Comparison of ENCODE assay signal across 1 cellular context in genomic region chr19:49148784-49149651, GRCh38.
TF ChIP-seq lines count a peak whose summit lies in the region.

No MANE protein-coding gene starts in this region.

TF ChIP-seq in K562, 482 proteins besides CTCF, POLR2A, EP300 and RAD21 (continued from another document):
- TF ChIP-seq ZNF639 (CRISPR knock-in tag; conservative IDR thresholded peaks at IDR 0.05 in 1 of 2, IDR thresholded peaks at IDR 0.05 in 1 of 2) (0 out of 4 replicates have a peak, but pooled peaks of 1 of the 2 experiments have one; percentile 16), NR2F6 (CRISPR knock-in tag; IDR thresholded peaks at IDR 0.05) (no peak), NFIX (CRISPR knock-in tag; IDR thresholded peaks at IDR 0.05; ENCODE audit: low read depth) (no peak), ELF2 (CRISPR knock-in tag; IDR thresholded peaks at IDR 0.05) (0 out of 2 replicates have a peak, but pooled peaks have one; percentile 32), ZNF280B (CRISPR knock-in tag; IDR thresholded peaks at IDR 0.05) (no peak), KLF13 (tag; IDR thresholded peaks at IDR 0.05; ENCODE audit: borderline replicate concordance, low read depth) (0 out of 2 replicates have a peak, but pooled peaks have one; percentile 40)
- TF ChIP-seq, protein P1, sequence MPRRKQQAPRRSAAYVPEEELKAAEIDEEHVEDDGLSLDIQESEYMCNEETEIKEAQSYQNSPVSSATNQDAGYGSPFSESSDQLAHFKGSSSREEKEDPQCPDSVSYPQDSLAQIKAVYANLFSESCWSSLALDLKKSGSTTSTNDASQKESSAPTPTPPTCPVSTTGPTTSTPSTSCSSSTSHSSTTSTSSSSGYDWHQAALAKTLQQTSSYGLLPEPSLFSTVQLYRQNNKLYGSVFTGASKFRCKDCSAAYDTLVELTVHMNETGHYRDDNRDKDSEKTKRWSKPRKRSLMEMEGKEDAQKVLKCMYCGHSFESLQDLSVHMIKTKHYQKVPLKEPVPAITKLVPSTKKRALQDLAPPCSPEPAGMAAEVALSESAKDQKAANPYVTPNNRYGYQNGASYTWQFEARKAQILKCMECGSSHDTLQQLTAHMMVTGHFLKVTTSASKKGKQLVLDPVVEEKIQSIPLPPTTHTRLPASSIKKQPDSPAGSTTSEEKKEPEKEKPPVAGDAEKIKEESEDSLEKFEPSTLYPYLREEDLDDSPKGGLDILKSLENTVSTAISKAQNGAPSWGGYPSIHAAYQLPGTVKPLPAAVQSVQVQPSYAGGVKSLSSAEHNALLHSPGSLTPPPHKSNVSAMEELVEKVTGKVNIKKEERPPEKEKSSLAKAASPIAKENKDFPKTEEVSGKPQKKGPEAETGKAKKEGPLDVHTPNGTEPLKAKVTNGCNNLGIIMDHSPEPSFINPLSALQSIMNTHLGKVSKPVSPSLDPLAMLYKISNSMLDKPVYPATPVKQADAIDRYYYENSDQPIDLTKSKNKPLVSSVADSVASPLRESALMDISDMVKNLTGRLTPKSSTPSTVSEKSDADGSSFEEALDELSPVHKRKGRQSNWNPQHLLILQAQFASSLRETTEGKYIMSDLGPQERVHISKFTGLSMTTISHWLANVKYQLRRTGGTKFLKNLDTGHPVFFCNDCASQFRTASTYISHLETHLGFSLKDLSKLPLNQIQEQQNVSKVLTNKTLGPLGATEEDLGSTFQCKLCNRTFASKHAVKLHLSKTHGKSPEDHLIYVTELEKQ (CRISPR knock-in tag; IDR thresholded peaks at IDR 0.05), result no peak
